In genomic region chr19:51696606-51697005, GRCh38 we compare ENCODE assay signal across 34 cellular contexts. TPM values are rescaled to one million over a fixed set of nuclear protein-coding genes. Genes with fewer than 3 reads are reported as not detected.
"Had no signal": no experiment of that assay in that cellular context is flagged by ENCODE, and none has a peak within 500 bp of the region (broad histone marks: within the 10 kb centered on the region; RNA-seq: fewer than 3 reads in every experiment).

No MANE protein-coding gene starts in this region.

- H3K27ac ChIP-seq: body of pancreas, epithelial cell of prostate, esophagus squamous epithelium, gastroesophageal sphincter had no signal

- DNase-seq: activated CD4-positive, alpha-beta memory T cell treated with anti-CD3 and anti-CD28 coated beads, Interleukin-2, amount 10 ng/mL, durations not matched to agents 7 days and 5 days; activated CD4-positive, alpha-beta T cell treated with anti-CD3 and anti-CD28 coated beads for 1 hour; activated CD4-positive, alpha-beta T cell treated with anti-CD3 and anti-CD28 coated beads for 4 hours; activated CD4-positive, alpha-beta T cell treated with anti-CD3 and anti-CD28 coated beads, Interleukin-2, amount 10 ng/mL, durations not matched to agents 7 days and 5 days; activated CD4-positive, alpha-beta T cell treated with anti-CD3 and anti-CD28 coated beads, Interleukin-2, amount 50 U/mL, for 4 hours; activated CD4-positive, CD25-positive, alpha-beta regulatory T cell; activated CD8-positive, alpha-beta memory T cell treated with anti-CD3 and anti-CD28 coated beads for 24 hours; activated effector memory CD4-positive, alpha-beta T cell treated with Interleukin-2 at 50 U/mL for 16 hours; activated gamma-delta T cell treated with Interleukin-2 at 50 U/mL for 16 hours; activated naive CD4-positive, alpha-beta T cell treated with anti-CD3 and anti-CD28 coated beads, Interleukin-2, amount 50 U/mL, for 16 hours; activated naive CD4-positive, alpha-beta T cell treated with Interleukin-2 at 50 U/mL for 16 hours; activated T-cell treated with anti-CD3 and anti-CD28 coated beads, Interleukin-2, amount 50 U/mL, for 4 hours; amniotic stem cell; anterior cingulate cortex; body of pancreas; caudate nucleus; cortex of kidney; dermis blood vessel endothelial cell; effector CD8-positive, alpha-beta T cell; esophagus squamous epithelium; foreskin melanocyte; T-helper 1 cell; T-helper 17 cell; T1000 had no signal

- H3K27me3 ChIP-seq: body of pancreas, esophagus squamous epithelium, gastroesophageal sphincter had no signal

- H3K9me3 Mint-ChIP-seq: activated CD4-positive, alpha-beta T cell treated with anti-CD3 and anti-CD28 coated beads, Interleukin-2, amount 10 ng/mL, durations not matched to agents 7 days and 5 days; activated T-helper 17 cell treated with anti-CD3 and anti-CD28 coated beads, Interleukin-2, amount 50 U/mL, for 72 hours; T-helper 2 cell treated with Interferon-gamma antibody and Interleukin-4, amounts not matched to agents 5 μg/mL and 100 μg/mL, for 36 hours had no signal

- H3K36me3 Mint-ChIP-seq: activated naive CD8-positive, alpha-beta T cell had no signal

- H3K4me3 Mint-ChIP-seq: activated CD4-positive, alpha-beta memory T cell treated with anti-CD3 and anti-CD28 coated beads, Interleukin-2, amount 10 ng/mL, durations not matched to agents 7 days and 5 days; activated CD4-positive, alpha-beta T cell treated with anti-CD3 and anti-CD28 coated beads, Interleukin-2, amount 10 ng/mL, durations not matched to agents 7 days and 5 days; activated naive CD8-positive, alpha-beta T cell; activated T-cell treated with anti-CD3 and anti-CD28 coated beads, Interleukin-2, amount 50 U/mL, for 4 hours; activated T-helper 17 cell treated with anti-CD3 and anti-CD28 coated beads, Interleukin-2, amount 50 U/mL, for 72 hours; T-helper 17 cell; T-helper 2 cell treated with Interferon-gamma antibody and Interleukin-4, amounts not matched to agents 5 μg/mL and 100 μg/mL, for 36 hours had no signal

- H3K27me3 Mint-ChIP-seq: activated CD4-positive, alpha-beta memory T cell treated with anti-CD3 and anti-CD28 coated beads, Interleukin-2, amount 10 ng/mL, durations not matched to agents 7 days and 5 days; activated CD4-positive, alpha-beta T cell treated with anti-CD3 and anti-CD28 coated beads, Interleukin-2, amount 10 ng/mL, durations not matched to agents 7 days and 5 days; activated naive CD8-positive, alpha-beta T cell; activated T-helper 17 cell treated with anti-CD3 and anti-CD28 coated beads, Interleukin-2, amount 50 U/mL, for 72 hours; T-helper 17 cell had no signal

- ATAC-seq: activated T-cell treated with anti-CD3 and anti-CD28 coated beads, Interleukin-2, amount 50 U/mL, for 4 hours; activated T-helper 17 cell treated with anti-CD3 and anti-CD28 coated beads, Interleukin-2, amount 50 U/mL, for 72 hours; body of pancreas; gastroesophageal sphincter; T-helper 17 cell had no signal

- H3K4me1 Mint-ChIP-seq: activated CD4-positive, alpha-beta memory T cell treated with anti-CD3 and anti-CD28 coated beads, Interleukin-2, amount 10 ng/mL, durations not matched to agents 7 days and 5 days had no signal

- H3K9me3 ChIP-seq: body of pancreas, esophagus squamous epithelium, gastroesophageal sphincter had no signal

- H3K27ac Mint-ChIP-seq: activated CD4-positive, alpha-beta memory T cell treated with anti-CD3 and anti-CD28 coated beads, Interleukin-2, amount 10 ng/mL, durations not matched to agents 7 days and 5 days; activated CD4-positive, alpha-beta T cell treated with anti-CD3 and anti-CD28 coated beads, Interleukin-2, amount 10 ng/mL, durations not matched to agents 7 days and 5 days; activated naive CD8-positive, alpha-beta T cell; activated T-helper 17 cell treated with anti-CD3 and anti-CD28 coated beads, Interleukin-2, amount 50 U/mL, for 72 hours; T-helper 17 cell; T-helper 2 cell treated with Interferon-gamma antibody and Interleukin-4, amounts not matched to agents 5 μg/mL and 100 μg/mL, for 36 hours had no signal

- H3K4me3 ChIP-seq: body of pancreas, esophagus squamous epithelium, gastroesophageal sphincter had no signal

RNA-seq across cellular contexts. Expression of gene HAS1, which starts 27.2 kb away (rescaled TPM):
- total RNA-seq: activated CD4-positive, alpha-beta memory T cell treated with anti-CD3 and anti-CD28 coated beads, Interleukin-2, amount 10 ng/mL, durations not matched to agents 7 days and 5 days; activated CD4-positive, alpha-beta T cell treated with anti-CD3 and anti-CD28 coated beads, Interleukin-2, amount 10 ng/mL, durations not matched to agents 7 days and 5 days; activated T-cell treated with anti-CD3 and anti-CD28 coated beads, Interleukin-2, amount 50 U/mL, for 4 hours; activated T-helper 17 cell treated with anti-CD3 and anti-CD28 coated beads, Interleukin-2, amount 50 U/mL, for 72 hours; chondrocyte; endothelial cell of umbilical vein; fibroblast of lung; fibroblast of villous mesenchyme; glomerular endothelial cell; T-helper 17 cell had no signal
- polyA plus RNA-seq: endothelial cell of umbilical vein, fibroblast of lung had no signal

RNA-seq across cellular contexts. Expression of gene SIGLEC14, which starts 50.0 kb away (rescaled TPM):
- total RNA-seq: activated CD4-positive, alpha-beta memory T cell treated with anti-CD3 and anti-CD28 coated beads, Interleukin-2, amount 10 ng/mL, durations not matched to agents 7 days and 5 days; activated CD4-positive, alpha-beta T cell treated with anti-CD3 and anti-CD28 coated beads, Interleukin-2, amount 10 ng/mL, durations not matched to agents 7 days and 5 days; activated T-cell treated with anti-CD3 and anti-CD28 coated beads, Interleukin-2, amount 50 U/mL, for 4 hours; activated T-helper 17 cell treated with anti-CD3 and anti-CD28 coated beads, Interleukin-2, amount 50 U/mL, for 72 hours; body of pancreas; chondrocyte; dermis blood vessel endothelial cell; endothelial cell of umbilical vein; fibroblast of lung; fibroblast of villous mesenchyme had no signal
- polyA plus RNA-seq: fibroblast of lung had no signal

RNA-seq across cellular contexts. Expression of gene FPR1, which starts 55.1 kb away (rescaled TPM):
- total RNA-seq: activated CD4-positive, alpha-beta memory T cell treated with anti-CD3 and anti-CD28 coated beads, Interleukin-2, amount 10 ng/mL, durations not matched to agents 7 days and 5 days; activated CD4-positive, alpha-beta T cell treated with anti-CD3 and anti-CD28 coated beads, Interleukin-2, amount 10 ng/mL, durations not matched to agents 7 days and 5 days; activated T-cell treated with anti-CD3 and anti-CD28 coated beads, Interleukin-2, amount 50 U/mL, for 4 hours; activated T-helper 17 cell treated with anti-CD3 and anti-CD28 coated beads, Interleukin-2, amount 50 U/mL, for 72 hours; chondrocyte; dermis blood vessel endothelial cell; endothelial cell of umbilical vein; fibroblast of lung; fibroblast of villous mesenchyme; glomerular endothelial cell had no signal
- polyA plus RNA-seq: endothelial cell of umbilical vein had no signal
